8 cellular contexts compared by ENCODE assay signal in the genomic region with DNA sequence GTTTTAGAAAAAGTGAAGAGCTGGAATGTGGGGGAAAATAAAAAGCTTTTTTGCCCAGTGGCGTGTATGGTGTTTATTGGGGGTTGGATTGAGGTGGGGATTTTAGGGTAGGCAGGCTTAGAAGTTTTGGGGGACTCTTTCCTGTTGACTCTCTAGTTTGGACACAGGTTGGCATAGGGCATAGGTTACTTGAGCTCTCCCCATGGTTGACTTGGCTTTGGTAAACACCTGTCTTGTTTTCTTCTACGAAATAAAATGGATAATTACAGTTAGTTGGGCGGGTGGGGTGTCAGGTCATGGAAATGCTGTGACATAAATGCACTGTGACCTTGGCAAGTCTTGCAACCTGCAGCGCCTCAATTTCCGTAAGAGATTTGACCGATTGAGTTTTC. TPM values are rescaled to one million over a fixed set of nuclear protein-coding genes. Genes with fewer than 3 reads are reported as not detected.
A peak's percentile ranks its signal among the peaks of the same experiment; 100 is the strongest.
DNase-seq lines count a peak whose midpoint lies in the region; ATAC-seq and TF ChIP-seq lines count a peak whose summit lies in the region.

No MANE protein-coding gene starts in this region.

- H3K27me3 Mint-ChIP-seq in GM23338 (ENCODE audit: insufficient read depth, low read depth, poor library complexity), result peaks cover 18% of the 10 kb centered on the region

- no peak overlapping the region for H3K27ac ChIP-seq in GM23338 (ENCODE audit: low read depth)
- H3K27ac ChIP-seq in WERI-Rb-1, result peak overlapping the region; percentile 61; the same call in 1 of the 2 replicates
- H3K27ac ChIP-seq in esophagus squamous epithelium, result peak overlapping the region; percentile 89 to 97 (median 92)
- H3K27ac ChIP-seq in upper lobe of right lung, result no peak overlapping the region

- DNase-seq in GM23338 (ENCODE audit: low spot score) (no peak), WERI-Rb-1 (no peak), esophagus squamous epithelium (lab: John Stamatoyannopoulos, UW) (no peak), upper lobe of right lung (no peak), SKM-1 (lab: John Stamatoyannopoulos, UW; ENCODE audit: unreplicated experiment) (no peak)

- intact Hi-C loops in esophagus squamous epithelium (cut with DNase I), result no loop called here
- intact Hi-C loops in upper lobe of right lung (cut with DNase I), result no loop called here

- H3K27me3 ChIP-seq in GM23338 (ENCODE audit: insufficient read depth) (peaks cover 16% of the 10 kb centered on the region), WERI-Rb-1 (ENCODE audit: insufficient read depth, low read depth, severe bottlenecking) (no peaks in the 10 kb centered on the region), esophagus squamous epithelium (no peaks in the 10 kb centered on the region), skeletal muscle satellite cell (ENCODE audit: control insufficient read depth, insufficient read depth, low read length) (no peaks in the 10 kb centered on the region), upper lobe of right lung (no peaks in the 10 kb centered on the region)

- WGBS in esophagus squamous epithelium, 2 donors, result 76 to 78% methylated on average over 5 to 6 of the region's 6 CpGs

- peaks cover 29% of the 10 kb centered on the region for H3K4me1 Mint-ChIP-seq in GM23338

- no peak overlapping the region for H3K9ac ChIP-seq in skeletal muscle satellite cell (ENCODE audit: low read depth, low read length)

- H3K27ac Mint-ChIP-seq in GM23338, result no peak overlapping the region

- peaks cover 23% of the 10 kb centered on the region; the same call in 1 of the 2 replicates for H3F3A ChIP-seq in GM23338 (replicated peaks; ENCODE audit: low read depth)

- no peak overlapping the region for H2AFZ ChIP-seq in GM23338

- peaks cover 21% of the 10 kb centered on the region for H3K9me3 Mint-ChIP-seq in GM23338

- no peak for ATAC-seq in GM23338
- ATAC-seq in GM21723 (IDR thresholded peaks at IDR 0.05; ENCODE audit: unreplicated experiment), result no peak
- no peak for ATAC-seq in GM18867 (IDR thresholded peaks at IDR 0.05; ENCODE audit: unreplicated experiment)
- ATAC-seq in upper lobe of right lung, result no peak

- peaks cover 4% of the 10 kb centered on the region; the same call in 1 of the 2 replicates for H3K9me2 ChIP-seq in GM23338 (ENCODE audit: insufficient read depth)

- peaks cover 41% of the 10 kb centered on the region for H3K36me3 Mint-ChIP-seq in GM23338 (ENCODE audit: low read depth)

- H3K4me3 ChIP-seq in GM23338, result no peak overlapping the region
- no peak overlapping the region for H3K4me3 ChIP-seq in WERI-Rb-1 (ENCODE audit: low read depth, low read length)
- peak overlapping the region; percentile 74 to 94 (median 92) for H3K4me3 ChIP-seq in esophagus squamous epithelium
- no peak overlapping the region for H3K4me3 ChIP-seq in skeletal muscle satellite cell (ENCODE audit: low read length)
- no peak overlapping the region for H3K4me3 ChIP-seq in upper lobe of right lung

- H3K4me3 Mint-ChIP-seq in GM23338, result peak overlapping the region; percentile 53; the same call in 1 of the 3 replicates

- peaks cover 27% of the 10 kb centered on the region for H3K4me1 ChIP-seq in GM23338 (ENCODE audit: insufficient read depth)
- H3K4me1 ChIP-seq in esophagus squamous epithelium, result peaks cover 12 to 48% (median 23%) of the 10 kb centered on the region in 3 donors
- H3K4me1 ChIP-seq in skeletal muscle satellite cell (ENCODE audit: control insufficient read depth, insufficient read depth, low read length), result peaks cover 31% of the 10 kb centered on the region
- H3K4me1 ChIP-seq in upper lobe of right lung, result peaks cover 29% of the 10 kb centered on the region

- H3K79me2 ChIP-seq in GM23338 (replicated peaks; ENCODE audit: insufficient read depth), result peaks cover 37% of the 10 kb centered on the region

- TF ChIP-seq CTCF in GM23338 (conservative IDR thresholded peaks at IDR 0.05; ENCODE audit: low read depth in 2 of 2) (no peak), WERI-Rb-1 (IDR thresholded peaks at IDR 0.05; ENCODE audit: low read depth, low read length) (no peak), esophagus squamous epithelium (IDR thresholded peaks at IDR 0.05) (no peak), upper lobe of right lung (IDR thresholded peaks at IDR 0.05) (no peak)

- H3K4me2 ChIP-seq in GM23338 (no peak overlapping the region), skeletal muscle satellite cell (ENCODE audit: low read length) (peak overlapping the region; percentile 30)

- peaks cover 17% of the 10 kb centered on the region for H4K20me1 ChIP-seq in GM23338 (replicated peaks; ENCODE audit: insufficient read depth)

- peaks cover 14% of the 10 kb centered on the region for H3K36me3 ChIP-seq in GM23338 (ENCODE audit: insufficient read depth)
- H3K36me3 ChIP-seq in WERI-Rb-1, result peaks cover 37% of the 10 kb centered on the region
- peaks cover 6 to 48% (median 14%) of the 10 kb centered on the region in 3 donors for H3K36me3 ChIP-seq in esophagus squamous epithelium
- peaks cover 34% of the 10 kb centered on the region for H3K36me3 ChIP-seq in skeletal muscle satellite cell (ENCODE audit: insufficient read depth, low read length)
- peaks cover 40% of the 10 kb centered on the region for H3K36me3 ChIP-seq in upper lobe of right lung

- no peak for TF ChIP-seq POLR2A in esophagus squamous epithelium (IDR thresholded peaks at IDR 0.05)

- H3K9me3 ChIP-seq in WERI-Rb-1 (ENCODE audit: severe bottlenecking) (peaks cover 7% of the 10 kb centered on the region), esophagus squamous epithelium (no peaks in the 10 kb centered on the region), skeletal muscle satellite cell (replicated peaks; ENCODE audit: low read length) (no peaks in the 10 kb centered on the region), upper lobe of right lung (no peaks in the 10 kb centered on the region)

TF ChIP-seq in GM23338, 12 proteins besides CTCF, POLR2A, EP300 and RAD21:
- TF ChIP-seq EZH2phosphoT487 (IDR thresholded peaks at IDR 0.05; ENCODE audit: unreplicated experiment), result no peak
- TF ChIP-seq CREB1 (CRISPR knock-in tag; IDR thresholded peaks at IDR 0.05; ENCODE audit: low read depth), result no peak

RNA-seq across cellular contexts. Expression of gene TAOK2, which starts 0.7 kb away (rescaled TPM):
- 36.5 and 45.2 TPM in 2 replicates for total RNA-seq in GM23338 (2014; rRNA removed; shearing (Covaris generic))
- 8.8 and 10.1 TPM in 2 replicates for polyA plus RNA-seq in GM23338 (2016; fragmentation: Nextera tagmentation; extraction: Ambion mirVana)
- total RNA-seq in esophagus squamous epithelium (10 to 100 TPM; 26.8 to 33.7 (median 30.4) TPM), upper lobe of right lung (75.4 TPM)
- 46.4 and 48.5 TPM in 2 replicates for total RNA-seq in skeletal muscle satellite cell (2012; rRNA removed)

RNA-seq across cellular contexts. Expression of gene TMEM219, which starts 11.1 kb away (rescaled TPM):
- total RNA-seq in GM23338 (2014; rRNA removed; shearing (Covaris generic)), result 39.2 and 50.0 TPM in 2 replicates
- 81.5 and 82.3 TPM in 2 replicates for polyA plus RNA-seq in GM23338 (2016; fragmentation: Nextera tagmentation; extraction: Ambion mirVana)
- total RNA-seq in esophagus squamous epithelium, result 100 to 1,000 TPM in 1 of 4 donors, 10 to 100 TPM in 3; 48.0 to 119 (median 80.0) TPM
- 61.6 and 63.6 TPM in 2 replicates for total RNA-seq in skeletal muscle satellite cell (2012; rRNA removed)
- total RNA-seq in upper lobe of right lung, result 133 TPM

RNA-seq across cellular contexts. Expression of gene HIRIP3, which starts 22.4 kb away (rescaled TPM):
- total RNA-seq in GM23338 (2014; rRNA removed; shearing (Covaris generic)), result 10.4 and 13.4 TPM in 2 replicates
- polyA plus RNA-seq in GM23338 (2016; fragmentation: Nextera tagmentation; extraction: Ambion mirVana), result 18.5 and 19.1 TPM in 2 replicates
- 10 to 100 TPM in 2 of 4 donors, 1 to 10 TPM in 2; 5.1 to 12.8 (median 9.7) TPM for total RNA-seq in esophagus squamous epithelium
- 6.1 and 7.0 TPM in 2 replicates for total RNA-seq in skeletal muscle satellite cell (2012; rRNA removed)
- 20.3 TPM for total RNA-seq in upper lobe of right lung

RNA-seq across cellular contexts. Expression of gene INO80E, which starts 23.1 kb away (rescaled TPM):
- total RNA-seq in GM23338 (2014; rRNA removed; shearing (Covaris generic)), result 71.0 and 92.8 TPM in 2 replicates
- 66.0 and 66.2 TPM in 2 replicates for polyA plus RNA-seq in GM23338 (2016; fragmentation: Nextera tagmentation; extraction: Ambion mirVana)
- total RNA-seq in esophagus squamous epithelium (10 to 100 TPM; 34.3 to 59.9 (median 48.0) TPM), upper lobe of right lung (65.3 TPM)
- total RNA-seq in skeletal muscle satellite cell (2012; rRNA removed), result 30.8 and 35.5 TPM in 2 replicates

RNA-seq across cellular contexts. Expression of gene DOC2A, which starts 37.8 kb away (rescaled TPM):
- 7.5 and 10.0 TPM in 2 replicates for total RNA-seq in GM23338 (2014; rRNA removed; shearing (Covaris generic))
- 9.8 and 10.4 TPM in 2 replicates for polyA plus RNA-seq in GM23338 (2016; fragmentation: Nextera tagmentation; extraction: Ambion mirVana)
- total RNA-seq in esophagus squamous epithelium (under 1 TPM in 2 of 4 donors, not detected in 2; 0.50 to 0.76 TPM), upper lobe of right lung (2.6 TPM)
- not detected in 2 replicates for total RNA-seq in skeletal muscle satellite cell (2012; rRNA removed)

Comparison
In these comparisons a context has a peak if more than half of its experiments do, and no peak if none do; other contexts are left out.
1. H3K27ac ChIP-seq: peak in WERI-Rb-1 (single experiment) and esophagus squamous epithelium (4 of 4); none in GM23338 (single experiment) and upper lobe of right lung (single experiment).
2. H3K4me3 ChIP-seq: peak in esophagus squamous epithelium (4 of 4); none in GM23338 (single experiment), WERI-Rb-1 (single experiment), skeletal muscle satellite cell (single experiment) and upper lobe of right lung (single experiment).